ENCODE assay signal across 8 cellular contexts in the genomic region with DNA sequence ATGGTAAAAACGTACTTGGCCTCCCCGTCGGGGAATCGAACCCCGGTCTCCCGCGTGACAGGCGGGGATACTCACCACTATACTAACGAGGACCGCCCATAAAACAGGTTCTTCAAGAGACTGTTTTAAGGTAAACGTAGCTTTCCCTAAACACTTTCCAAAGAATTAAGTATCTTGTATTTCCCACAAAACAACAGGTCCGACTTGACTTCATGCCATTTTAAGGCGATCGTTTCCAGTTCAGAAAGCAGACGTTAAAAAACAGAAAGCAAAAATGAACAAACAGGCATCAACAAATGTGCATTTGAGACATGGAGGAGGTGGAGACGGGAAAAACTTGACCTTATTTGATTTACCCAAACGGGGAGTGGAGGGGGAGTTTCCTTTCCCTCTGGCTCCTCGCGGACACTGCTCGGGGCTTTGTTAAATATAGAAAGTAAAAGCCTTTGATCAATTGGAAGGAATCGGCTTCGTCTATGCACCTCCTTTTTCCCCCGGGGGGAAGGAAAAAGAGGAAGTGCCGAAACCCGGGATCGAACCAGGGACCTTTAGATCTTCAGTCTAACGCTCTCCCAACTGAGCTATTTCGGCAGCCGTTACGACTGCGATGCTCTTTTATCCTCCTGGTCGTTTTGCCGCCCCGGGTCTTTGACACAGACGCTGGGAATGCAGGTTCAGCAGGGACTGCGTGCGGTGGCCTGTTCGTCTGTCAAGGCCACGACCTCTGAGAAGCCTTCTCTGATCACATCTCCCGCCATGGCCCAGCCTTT. TPM values are rescaled to one million over a fixed set of nuclear protein-coding genes. Genes with fewer than 3 reads are reported as not detected.
A peak's percentile ranks its signal among the peaks of the same experiment; 100 is the strongest.
DNase-seq lines count a peak whose midpoint lies in the region; ATAC-seq and TF ChIP-seq lines count a peak whose summit lies in the region.

No MANE protein-coding gene starts in this region.

- TF ChIP-seq POLR2A in gastroesophageal sphincter (IDR thresholded peaks at IDR 0.05) (no peak), ovary (IDR thresholded peaks at IDR 0.05) (peak; percentile 12), tibial nerve (IDR thresholded peaks at IDR 0.05) (peak in 1 of 2 donors; percentile 11)

- peaks cover 0 to 10% of the 10 kb centered on the region in 2 donors for H3K27me3 Mint-ChIP-seq in CD8-positive, alpha-beta memory T cell
- no peaks in the 10 kb centered on the region for H3K27me3 Mint-ChIP-seq in activated T-helper 17 cell treated with anti-CD3 and anti-CD28 coated beads, Interleukin-2, amount 50 U/mL, for 72 hours

- peak overlapping the region; percentile 60 for H3K4me3 ChIP-seq in CD8-positive, alpha-beta memory T cell (ENCODE audit: low read length)
- H3K4me3 ChIP-seq in gastroesophageal sphincter (peak overlapping the region; percentile 71 to 95), ovary (peak overlapping the region; percentile 56), tibial nerve (peak overlapping the region; percentile 42 to 61 (median 48))

- peak overlapping the region; percentile 69 for H3K27ac ChIP-seq in CD8-positive, alpha-beta memory T cell (ENCODE audit: low read depth, low read length)
- peak overlapping the region; percentile 88 to 97 (median 94) for H3K27ac ChIP-seq in gastroesophageal sphincter
- H3K27ac ChIP-seq in ovary = peak overlapping the region; percentile 84 to 93
- H3K27ac ChIP-seq in tibial nerve = peak overlapping the region; percentile 89 to 94 (median 93)

- POLR2A ChIA-PET in CD8-positive, alpha-beta memory T cell (lab: Charles Lee) = interaction anchor here (1.3 to 3.6 kb wide), 7 partner anchors 7 to 21 kb away, joined by 3 to 25 read pairs (median 18); a partner anchor contains a TSS

- peak in 1 of 4 experiments; percentile 2 for TF ChIP-seq CTCF in gastroesophageal sphincter (IDR thresholded peaks at IDR 0.05)
- TF ChIP-seq CTCF in ovary (IDR thresholded peaks at IDR 0.05) = no peak
- TF ChIP-seq CTCF in tibial nerve (IDR thresholded peaks at IDR 0.05) = peak in 1 of 5 experiments; percentile 36

- peak overlapping the region; percentile 89 to 96 (median 93) for H3K4me3 Mint-ChIP-seq in CD8-positive, alpha-beta memory T cell
- H3K4me3 Mint-ChIP-seq in activated T-helper 17 cell treated with anti-CD3 and anti-CD28 coated beads, Interleukin-2, amount 50 U/mL, for 72 hours = peak overlapping the region; percentile 96

- TF ChIP-seq EP300 in gastroesophageal sphincter (IDR thresholded peaks at IDR 0.05) = no peak
- TF ChIP-seq EP300 in ovary (IDR thresholded peaks at IDR 0.05) = peak; percentile 13
- TF ChIP-seq EP300 in tibial nerve (IDR thresholded peaks at IDR 0.05) = no peak

- peaks cover 23% of the 10 kb centered on the region for H3K4me1 ChIP-seq in CD8-positive, alpha-beta memory T cell (ENCODE audit: insufficient read depth, low read length)
- H3K4me1 ChIP-seq in gastroesophageal sphincter (peaks cover 0 to 17% (median 6%) of the 10 kb centered on the region in 3 donors), ovary (ENCODE audit: insufficient read depth) (no peaks in the 10 kb centered on the region), tibial nerve (peaks cover 0 to 16% (median 10%) of the 10 kb centered on the region in 4 donors)

- 0% methylated on average over 26 to 40 of the region's 40 CpGs for WGBS in gastroesophageal sphincter (ENCODE audit: low coverage in 1 of 2), 2 donors
- WGBS in ovary, 3 donors = 0% methylated on average over 40 of the region's 40 CpGs
- WGBS in tibial nerve, 2 donors = 1% methylated on average over 40 of the region's 40 CpGs

- no peaks in the 10 kb centered on the region for H3K9me3 ChIP-seq in CD8-positive, alpha-beta memory T cell (ENCODE audit: low read length)
- H3K9me3 ChIP-seq in gastroesophageal sphincter (no peaks in the 10 kb centered on the region), ovary (no peaks in the 10 kb centered on the region), tibial nerve (no peaks in the 10 kb centered on the region)

- CTCF ChIA-PET in CD8-positive, alpha-beta memory T cell (lab: Charles Lee) = interaction anchor here (1.0 to 30.2 kb wide), 5 partner anchors 10 to 21 kb away, joined by 3 to 711 read pairs (median 14); a partner anchor contains a TSS

- no peaks in the 10 kb centered on the region for H3K36me3 ChIP-seq in CD8-positive, alpha-beta memory T cell (ENCODE audit: insufficient read depth, low read length)
- H3K36me3 ChIP-seq in gastroesophageal sphincter (no peaks in the 10 kb centered on the region), ovary (no peaks in the 10 kb centered on the region), tibial nerve (no peaks in the 10 kb centered on the region)

- H3K27me3 ChIP-seq in CD8-positive, alpha-beta memory T cell (ENCODE audit: insufficient read depth, low read length, poor library complexity, severe bottlenecking) = no peaks in the 10 kb centered on the region
- H3K27me3 ChIP-seq in gastroesophageal sphincter (no peaks in the 10 kb centered on the region), ovary (no peaks in the 10 kb centered on the region), tibial nerve (no peaks in the 10 kb centered on the region)

- H3K36me3 Mint-ChIP-seq in CD8-positive, alpha-beta memory T cell = peaks cover 0 to 8% (median 0%) of the 10 kb centered on the region in 3 donors
- peaks cover 29% of the 10 kb centered on the region for H3K36me3 Mint-ChIP-seq in activated T-helper 17 cell treated with anti-CD3 and anti-CD28 coated beads, Interleukin-2, amount 50 U/mL, for 72 hours (ENCODE audit: low read depth)

- DNase-seq in CD8-positive, alpha-beta memory T cell = peak; percentile 83 to 94 (median 87)
- DNase-seq in M059J (ENCODE audit: low read depth) = peak; percentile 82
- DNase-seq in ovary = peak; percentile 88 to 94 (median 91)
- DNase-seq in tibial nerve (ENCODE audit: low spot score in 2 of 2) = peak; percentile 92 to 97
- no peak for DNase-seq in C1 segment of cervical spinal cord (lab: John Stamatoyannopoulos, UW)

- peak overlapping the region; percentile 69 to 97 (median 96) for H3K27ac Mint-ChIP-seq in CD8-positive, alpha-beta memory T cell
- peak overlapping the region; percentile 100 for H3K27ac Mint-ChIP-seq in activated T-helper 17 cell treated with anti-CD3 and anti-CD28 coated beads, Interleukin-2, amount 50 U/mL, for 72 hours

- ATAC-seq in GM21825 (IDR thresholded peaks at IDR 0.05; ENCODE audit: unreplicated experiment) (peak; percentile 72), gastroesophageal sphincter (peak; percentile 91)
- peak; percentile 86 for ATAC-seq in activated T-helper 17 cell treated with anti-CD3 and anti-CD28 coated beads, Interleukin-2, amount 50 U/mL, for 72 hours (replicated peaks)

- H3K4me1 Mint-ChIP-seq in CD8-positive, alpha-beta memory T cell = peaks cover 21 to 35% (median 25%) of the 10 kb centered on the region in 3 donors
- peaks cover 24% of the 10 kb centered on the region for H3K4me1 Mint-ChIP-seq in activated T-helper 17 cell treated with anti-CD3 and anti-CD28 coated beads, Interleukin-2, amount 50 U/mL, for 72 hours

- peaks cover 0 to 10% (median 7%) of the 10 kb centered on the region in 5 donors for H3K9me3 Mint-ChIP-seq in CD8-positive, alpha-beta memory T cell
- H3K9me3 Mint-ChIP-seq in activated T-helper 17 cell treated with anti-CD3 and anti-CD28 coated beads, Interleukin-2, amount 50 U/mL, for 72 hours = peaks cover 8% of the 10 kb centered on the region

- intact Hi-C loops in ovary (cut with DNase I) = no loop called here

RNA-seq across cellular contexts. Expression of a gene that starts 13.1 kb away (rescaled TPM):
- 100 to 1,000 TPM; 839 to 849 TPM for total RNA-seq in CD8-positive, alpha-beta memory T cell
- 1,913 TPM for polyA plus RNA-seq in CD8-positive, alpha-beta memory T cell
- 1,164 and 1,374 TPM in 2 replicates for total RNA-seq in M059J (2014; rRNA removed; shearing (Covaris generic))
- 1,000 to 10,000 TPM in 1 of 2 donors, 100 to 1,000 TPM in 1; 955 to 1,030 TPM for total RNA-seq in activated T-helper 17 cell treated with anti-CD3 and anti-CD28 coated beads, Interleukin-2, amount 50 U/mL, for 72 hours
- total RNA-seq in gastroesophageal sphincter (1,000 to 10,000 TPM; 1,376 to 1,776 (median 1,632) TPM), ovary (1,000 to 10,000 TPM in 2 of 7 donors, 100 to 1,000 TPM in 5; 775 to 1,271 (median 837) TPM), tibial nerve (1,000 to 10,000 TPM; 1,276 to 1,840 (median 1,378) TPM)
- polyA plus RNA-seq in ovary = 1,000 to 10,000 TPM in 1 of 2 donors, 100 to 1,000 TPM in 1; 808 to 1,330 TPM

Comparison
In these comparisons a context has a peak if more than half of its experiments do, and no peak if none do; other contexts are left out.
1. DNase-seq: peak in CD8-positive, alpha-beta memory T cell (5 of 5), M059J (single experiment), ovary (5 of 5) and tibial nerve (2 of 2); none in C1 segment of cervical spinal cord (0 of 14).
2. Peak in every context shown above with its lines, with median percentiles within 50 percentile points of each other: H3K27ac ChIP-seq, H3K4me3 ChIP-seq and ATAC-seq.